In genomic region chr3:153285194-153285641, GRCh38 we compare ENCODE assay signal across 9 cellular contexts.
DNase-seq lines count a peak whose midpoint lies in the region; ATAC-seq and TF ChIP-seq lines count a peak whose summit lies in the region.
"Had no signal": no experiment of that assay in that cellular context is flagged by ENCODE, and none has a peak within 500 bp of the region (broad histone marks: within the 10 kb centered on the region; RNA-seq: fewer than 3 reads in every experiment).

No MANE protein-coding gene starts in this region.

- H3K23ac ChIP-seq in IMR-90 (ENCODE audit: low read depth, low read length): peak overlapping the region; percentile 24; the same call in 1 of the 2 replicates

- BruUV-seq in IMR-90 (replicated peaks; lab: Mats Ljungman, UMichigan): no TSS peak

- H3K4me3 ChIP-seq in IMR-90 (ENCODE audit: insufficient read depth, low read depth, low read length) (no peak overlapping the region), left lung (no peak overlapping the region)

- H3K4me2 ChIP-seq in IMR-90 (ENCODE audit: low read depth, low read length): no peak overlapping the region

- H2AK5ac ChIP-seq in IMR-90 (ENCODE audit: low read depth, low read length): peak overlapping the region; percentile 10

- CTCF ChIA-PET in IMR-90 (lab: Yijun Ruan, JAX): interaction anchor here (1.6 kb wide), 1 partner anchor 51 kb away, joined by 3 read pairs; no protein-coding TSS in a partner anchor

- peak overlapping the region; percentile 77 for H2AFZ ChIP-seq in IMR-90 (replicated peaks; ENCODE audit: low read length, poor library complexity)

- peaks cover 4% of the 10 kb centered on the region for H3K4me1 ChIP-seq in IMR-90 (ENCODE audit: control insufficient read depth, insufficient read depth, low read length)
- H3K4me1 ChIP-seq in left lung: peaks cover 4 to 38% of the 10 kb centered on the region in 2 donors

- peak overlapping the region; percentile 52 for H2BK5ac ChIP-seq in IMR-90 (ENCODE audit: low read depth, low read length, poor library complexity, severe bottlenecking)

- H2BK15ac ChIP-seq in IMR-90 (ENCODE audit: low read depth, low read length): peak overlapping the region; percentile 64; the same call in 1 of the 3 replicates

- no peaks in the 10 kb centered on the region for H3K79me1 ChIP-seq in IMR-90 (ENCODE audit: low read depth in 1 of 2, low read length in 2 of 2)

- DNase-seq in A172 (ENCODE audit: low spot score): peak; percentile 40
- peak; percentile 34 for DNase-seq in IMR-90
- peak; percentile 49 to 57 for DNase-seq in T47D (ENCODE audit: low read depth in 1 of 2, low spot score in 1 of 2)
- no peak for DNase-seq in left lung
- DNase-seq in NCI-H2107 treated with DMSO at 0.1 percent for 48 hours (lab: John Stamatoyannopoulos, UW; ENCODE audit: unreplicated experiment): no peak
- DNase-seq in NCI-H146 (lab: John Stamatoyannopoulos, UW): no peak
- no peak for DNase-seq in stimulated activated CD4-positive, alpha-beta T cell treated with anti-CD3 and anti-CD28 coated beads, Interleukin-4, amount 100 ng/mL, for 1 hour
- no peak for DNase-seq in NCI-H526 treated with DMSO at 0.1 percent for 48 hours (lab: John Stamatoyannopoulos, UW)
- DNase-seq: activated B cell treated with CpG ODN at 0.5 μM for 24 hours had no signal

- H3K9me1 ChIP-seq in IMR-90 (ENCODE audit: insufficient read depth, low read length): peaks cover 7% of the 10 kb centered on the region; the same call in 1 of the 2 replicates

- H4K8ac ChIP-seq in IMR-90 (ENCODE audit: low read depth in 2 of 2, low read length in 2 of 2): peak overlapping the region; percentile 23 to 83; a peak in 3 of 4 replicates

- intact Hi-C loops in IMR-90 (cut with micrococcal nuclease): loop anchor here (2.0 kb wide), 1 partner anchor 122 kb away; the partner anchor contains the start of gene RAP2B
- intact Hi-C loops in left lung (cut with DNase I): no loop called here

- peak overlapping the region; percentile 74 for H2BK20ac ChIP-seq in IMR-90 (ENCODE audit: low read depth, low read length)

- H3K14ac ChIP-seq in IMR-90 (replicated peaks; ENCODE audit: low read depth, low read length): peak overlapping the region; percentile 35

- H4K20me1 ChIP-seq in IMR-90 (ENCODE audit: insufficient read depth, low read length): no peaks in the 10 kb centered on the region

- H3K36me3 ChIP-seq in IMR-90 (ENCODE audit: control insufficient read depth, insufficient read depth, low read length): no peaks in the 10 kb centered on the region
- H3K36me3 ChIP-seq in left lung: no peaks in the 10 kb centered on the region

- H3K18ac ChIP-seq in IMR-90 (ENCODE audit: low read depth, low read length): peak overlapping the region; percentile 87

- TF ChIP-seq POLR2A in IMR-90 (IDR thresholded peaks at IDR 0.05; ENCODE audit: low read depth, low read length): no peak

- TF ChIP-seq RAD21 in IMR-90 (IDR thresholded peaks at IDR 0.05; ENCODE audit: low read length): no peak

- no peaks in the 10 kb centered on the region for H3K9me3 ChIP-seq in IMR-90 (ENCODE audit: control insufficient read depth, insufficient read depth, low read length)
- H3K9me3 ChIP-seq in left lung: no peaks in the 10 kb centered on the region

- no CpG with 5 or more reads among the region's 1 CpG for WGBS in IMR-90 (ENCODE audit: extremely low coverage in 2 of 2, insufficient read length in 1 of 2), 2 experiments

- H3K56ac ChIP-seq in IMR-90 (ENCODE audit: extremely low read depth, insufficient read depth, low read length): no peak overlapping the region; the same call in 1 of the 2 replicates

- peak overlapping the region; percentile 87 for H3K4ac ChIP-seq in IMR-90 (ENCODE audit: low read depth, low read length)

- no peak overlapping the region for H3K9ac ChIP-seq in IMR-90 (ENCODE audit: low read depth, low read length)

- POLR2A ChIA-PET in IMR-90 (lab: Charles Lee; ENCODE audit: unreplicated experiment): no interaction called here

- ATAC-seq in IMR-90 (ENCODE audit: low read depth) (peak; percentile 55; the same call in 1 of the 2 replicates), left lung (peak; percentile 55)

- H3K27me3 ChIP-seq in IMR-90 (ENCODE audit: control insufficient read depth, insufficient read depth, low read length) (no peaks in the 10 kb centered on the region), left lung (no peaks in the 10 kb centered on the region)

- TF ChIP-seq CTCF in IMR-90 (conservative IDR thresholded peaks at IDR 0.05; ENCODE audit: low read depth, low read length) (no peak), left lung (IDR thresholded peaks at IDR 0.05) (no peak)

- H3K27ac ChIP-seq in IMR-90 (ENCODE audit: insufficient read depth, low read length) (peak overlapping the region; percentile 70; the same call in 1 of the 2 replicates), left lung (peak overlapping the region; percentile 57 to 73)

- peak overlapping the region; percentile 74 for H2BK120ac ChIP-seq in IMR-90 (ENCODE audit: low read depth, low read length)

- H4K5ac ChIP-seq in IMR-90 (ENCODE audit: low read depth, low read length): peak overlapping the region; percentile 91

- peak overlapping the region; percentile 75 for H4K91ac ChIP-seq in IMR-90 (ENCODE audit: insufficient read depth, low read depth, low read length)

- H2AK9ac ChIP-seq in IMR-90 (replicated peaks; ENCODE audit: low read depth, low read length, poor library complexity): peak overlapping the region; percentile 21

- in situ Hi-C loops in IMR-90 (cut with MboI; ENCODE audit: low sequenced_read_pairs): loop anchor here (10.0 kb wide), 1 partner anchor 120 kb away; the partner anchor contains the start of gene RAP2B
- in situ Hi-C loops in T47D (cut with HindIII; ENCODE audit: low pct_unique_long_range_greater_than_20kb, low sequenced_read_pairs): loop anchor here (25.0 kb wide), 1 partner anchor 248 kb away; no protein-coding TSS in a partner anchor

- dilution Hi-C loops in IMR-90 (cut with HindIII; ENCODE audit: low sequenced_read_pairs, unreplicated experiment): no loop called here

TF ChIP-seq in IMR-90, 13 proteins besides CTCF, POLR2A, EP300 and RAD21:
- no peak for TF ChIP-seq CHD1 (IDR thresholded peaks at IDR 0.05; ENCODE audit: low read depth, low read length)
- TF ChIP-seq MAZ (IDR thresholded peaks at IDR 0.05; ENCODE audit: borderline replicate concordance, low read depth, low read length): no peak
- no peak for TF ChIP-seq SMC3 (IDR thresholded peaks at IDR 0.05; ENCODE audit: low read depth, low read length)
- TF ChIP-seq NFE2L2 (IDR thresholded peaks at IDR 0.05; ENCODE audit: low read depth, low read length): no peak
- no peak for TF ChIP-seq CEBPB (IDR thresholded peaks at IDR 0.05; ENCODE audit: low read depth, low read length)
- TF ChIP-seq MXI1 (IDR thresholded peaks at IDR 0.05; ENCODE audit: borderline replicate concordance, low read depth, low read length): no peak
- TF ChIP-seq MAFK (IDR thresholded peaks at IDR 0.05; ENCODE audit: low read depth, low read length): no peak
- no peak for TF ChIP-seq ELK1 (IDR thresholded peaks at IDR 0.05; ENCODE audit: borderline replicate concordance, low read depth, low read length)
- no peak for TF ChIP-seq BHLHE40 (IDR thresholded peaks at IDR 0.05; ENCODE audit: low read depth, low read length)
- TF ChIP-seq RFX5 (IDR thresholded peaks at IDR 0.05; ENCODE audit: low read depth, low read length): no peak
- no peak for TF ChIP-seq FOS (IDR thresholded peaks at IDR 0.05; ENCODE audit: low read depth, low read length)
- TF ChIP-seq RCOR1 (IDR thresholded peaks at IDR 0.05; ENCODE audit: insufficient replicate concordance, low read length): no peak
- no peak for TF ChIP-seq USF2 (IDR thresholded peaks at IDR 0.05; ENCODE audit: low read depth, low read length)

Comparison
In these comparisons a context has a peak if more than half of its experiments do, and no peak if none do; other contexts are left out.
1. DNase-seq: peak in A172 (single experiment), IMR-90 (single experiment) and T47D (2 of 2); none in left lung (0 of 2), NCI-H2107 treated with DMSO at 0.1 percent for 48 hours (single experiment), NCI-H146 (single experiment), stimulated activated CD4-positive, alpha-beta T cell treated with anti-CD3 and anti-CD28 coated beads, Interleukin-4, amount 100 ng/mL, for 1 hour (single experiment) and NCI-H526 treated with DMSO at 0.1 percent for 48 hours (single experiment).